Comparison of ENCODE assay signal across 8 cellular contexts in genomic region chr6:42782689-42783176, GRCh38. TPM values are rescaled to one million over a fixed set of nuclear protein-coding genes. Genes with fewer than 3 reads are reported as not detected.
A peak's percentile ranks its signal among the peaks of the same experiment; 100 is the strongest.
DNase-seq lines count a peak whose midpoint lies in the region; TF ChIP-seq lines count a peak whose summit lies in the region.

No MANE protein-coding gene starts in this region.

- peak overlapping the region; percentile 93 to 98 (median 97) for H3K4me3 Mint-ChIP-seq in nephron

- DNase-seq in AG04450 (ENCODE audit: low read depth, low spot score) (peak; percentile 84), RPMI8226 (peak; percentile 73), fibroblast of the aortic adventitia (ENCODE audit: low read depth) (peak; percentile 91)
- peak; percentile 61 for DNase-seq in activated effector memory CD4-positive, alpha-beta T cell treated with Interleukin-2 at 50 U/mL for 16 hours
- DNase-seq in stimulated activated naive CD4-positive, alpha-beta T cell treated with Interleukin-2 at 50 U/mL for 16 hours (lab: John Stamatoyannopoulos, UW) = peak; percentile 79

- in situ Hi-C loops in GM18951 (cut with MboI; ENCODE audit: low sequenced_read_pairs, unreplicated experiment) = no loop called here

- H3K27ac ChIP-seq in AG04450 (ENCODE audit: low read depth, low read length) (peak overlapping the region; percentile 96), KOPT-K1 (ENCODE audit: low read depth, low read length, poor library complexity, severe bottlenecking) (peak overlapping the region; percentile 98)

- CTCF ChIA-PET in AG04450 (lab: Charles Lee) = interaction anchor here (0.6 to 0.7 kb wide), 2 partner anchors 23 to 121 kb away, joined by 4 to 5 read pairs; no protein-coding TSS in a partner anchor

- H3K36me3 Mint-ChIP-seq in nephron (ENCODE audit: low read depth) = no peaks in the 10 kb centered on the region

- no peaks in the 10 kb centered on the region for H3K9me3 Mint-ChIP-seq in nephron

- peaks cover 21% of the 10 kb centered on the region for H3K4me1 Mint-ChIP-seq in nephron

- H3K4me3 ChIP-seq in AG04450 (ENCODE audit: low read depth, low read length) (peak overlapping the region; percentile 81), fibroblast of the aortic adventitia (ENCODE audit: low read depth, low read length) (peak overlapping the region; percentile 81)

- POLR2A ChIA-PET in AG04450 (lab: Yijun Ruan, JAX) = interaction anchor here (0.5 to 3.5 kb wide), 34 partner anchors 8 to 1037 kb away, joined by 3 to 135 read pairs (median 5); partner anchors contain the start of genes RPL7L1 and TBCC

- no peaks in the 10 kb centered on the region for H3K36me3 ChIP-seq in KOPT-K1 (ENCODE audit: insufficient read depth, low read length)

- H3K27ac Mint-ChIP-seq in nephron = peak overlapping the region; percentile 100

- peak; percentile 62 for TF ChIP-seq POLR2A in GM18951 (IDR thresholded peaks at IDR 0.05; ENCODE audit: extremely low read depth, insufficient read depth, insufficient read length)

- no peaks in the 10 kb centered on the region; the same call in 1 of the 2 replicates for H3K9me3 ChIP-seq in AG04450 (ENCODE audit: control insufficient read depth, insufficient read depth, low read length)
- no peaks in the 10 kb centered on the region for H3K9me3 ChIP-seq in KOPT-K1 (ENCODE audit: insufficient read depth, low read length, poor library complexity, severe bottlenecking)

- H3K27me3 ChIP-seq in AG04450 (ENCODE audit: control insufficient read depth, insufficient read depth, low read length) = no peaks in the 10 kb centered on the region

- no peaks in the 10 kb centered on the region for H3K27me3 Mint-ChIP-seq in nephron (ENCODE audit: low read depth)

- no peak for TF ChIP-seq CTCF in AG04450 (IDR thresholded peaks at IDR 0.05; ENCODE audit: low read depth, low read length)
- no peak for TF ChIP-seq CTCF in fibroblast of the aortic adventitia (IDR thresholded peaks at IDR 0.05; ENCODE audit: insufficient read depth, low read length)
- no peak for TF ChIP-seq CTCF in nephron (IDR thresholded peaks at IDR 0.05; ENCODE audit: unreplicated experiment in 3 of 3)

RNA-seq across cellular contexts. Expression of gene BICRAL, which starts 0.9 kb away (rescaled TPM):
- polyA plus RNA-seq in AG04450 (2011; rRNA removed) = 5.8 and 7.0 TPM in 2 replicates
- polyA minus RNA-seq in AG04450 (2011; rRNA and poly(A)+ RNA removed) = 10.1 and 11.9 TPM in 2 replicates
- total RNA-seq in fibroblast of the aortic adventitia (ENCODE audit: low replicate concordance) = 7.7 and 15.8 TPM in 2 replicates

RNA-seq across cellular contexts. Expression of gene TBCC, which starts 36.8 kb away (rescaled TPM):
- 19.6 and 21.7 TPM in 2 replicates for polyA plus RNA-seq in AG04450 (2011; rRNA removed)
- 15.6 and 17.7 TPM in 2 replicates for polyA minus RNA-seq in AG04450 (2011; rRNA and poly(A)+ RNA removed)
- total RNA-seq in fibroblast of the aortic adventitia (ENCODE audit: low replicate concordance) = 19.3 and 31.1 TPM in 2 replicates

Comparison
In these comparisons a context has a peak if more than half of its experiments do, and no peak if none do; other contexts are left out.
1. Peak in every context shown above with its lines: DNase-seq, H3K4me3 ChIP-seq and H3K27ac ChIP-seq.